9 cellular contexts compared by ENCODE assay signal in genomic region chr1:152036316-152037216, GRCh38. TPM values are rescaled to one million over a fixed set of nuclear protein-coding genes. Genes with fewer than 3 reads are reported as not detected.
DNase-seq lines count a peak whose midpoint lies in the region; ATAC-seq, FAIRE-seq and TF ChIP-seq lines count a peak whose summit lies in the region.
"Had no signal": no experiment of that assay in that cellular context is flagged by ENCODE, and none has a peak within 500 bp of the region (broad histone marks: within the 10 kb centered on the region; RNA-seq: fewer than 3 reads in every experiment).

Gene S100A11 (minus strand): TSS chr1:152037004. CDS start chr1:152036915, 89 bp downstream.

- no peaks in the 10 kb centered on the region for H3K9me3 ChIP-seq in MG63

- peaks cover 2% of the 10 kb centered on the region; the same call in 1 of the 2 replicates for H3K27me3 ChIP-seq in MG63
- H3K27me3 ChIP-seq in bronchial epithelial cell (ENCODE audit: control insufficient read depth, insufficient read depth, low read length): no peaks in the 10 kb centered on the region

- FAIRE-seq in bronchial epithelial cell (lab: Jason Lieb, UNC): no peak
- FAIRE-seq: endometrium had no signal

- CTCF ChIA-PET in activated B cell treated with CpG ODN at 0.5 μM for 24 hours (lab: Charles Lee): no interaction called here

- H3K4me3 Mint-ChIP-seq in activated B cell treated with CpG ODN at 0.5 μM for 24 hours: peak within 1 kb of the TSS; percentile 92

- TF ChIP-seq CTCF in activated B cell treated with CpG ODN at 0.5 μM for 24 hours (IDR thresholded peaks at IDR 0.05): no peak
- TF ChIP-seq CTCF in bronchial epithelial cell (IDR thresholded peaks at IDR 0.05; ENCODE audit: insufficient read depth, low read length, severe bottlenecking): no peak

- DNase-seq in C1 segment of cervical spinal cord (lab: John Stamatoyannopoulos, UW) (peak in 10 of 14 donors; percentile 7 to 58 (median 32)), MG63 (peak; percentile 97), activated B cell treated with CpG ODN at 0.5 μM for 24 hours (peak; percentile 64), bronchial epithelial cell (ENCODE audit: low read depth) (peak; percentile 73), iris pigment epithelial cell (ENCODE audit: low read depth) (peak; percentile 93), COR-L47 (lab: John Stamatoyannopoulos, UW) (no peak)
- peak; percentile 54 to 66 for DNase-seq in stimulated activated CD4-positive, alpha-beta T cell treated with anti-CD3 and anti-CD28 coated beads, Interleukin-15, amount 100 ng/mL, for 1 hour (ENCODE audit: low read depth in 1 of 2, low spot score in 1 of 2)

- POLR2A ChIA-PET in activated B cell treated with CpG ODN at 0.5 μM for 24 hours (lab: Charles Lee): interaction anchor here (0.6 to 3.6 kb wide), 7 partner anchors 11 to 975 kb away, joined by 3 to 47 read pairs (median 3); partner anchors contain the start of genes MRPL9, POGZ and THEM4

- no peaks in the 10 kb centered on the region for H3K9me3 Mint-ChIP-seq in activated B cell treated with CpG ODN at 0.5 μM for 24 hours

- peak within 1 kb of the TSS; percentile 88 for H3K27ac Mint-ChIP-seq in activated B cell treated with CpG ODN at 0.5 μM for 24 hours

- intact Hi-C loops in activated B cell treated with CpG ODN at 0.5 μM for 24 hours (cut with micrococcal nuclease): loop anchor here (1.0 kb wide), 1 partner anchor 12 kb away; no protein-coding TSS in a partner anchor

- peaks cover 38% of the 10 kb centered on the region for H3K4me1 Mint-ChIP-seq in activated B cell treated with CpG ODN at 0.5 μM for 24 hours

- ATAC-seq in GM21390 (IDR thresholded peaks at IDR 0.05; ENCODE audit: unreplicated experiment): peak; percentile 49
- peak; percentile 78 for ATAC-seq in activated B cell treated with CpG ODN at 0.5 μM for 24 hours (ENCODE audit: low read depth)

- no peaks in the 10 kb centered on the region for H3K27me3 Mint-ChIP-seq in activated B cell treated with CpG ODN at 0.5 μM for 24 hours

- H3K4me3 ChIP-seq in MG63 (peak within 1 kb of the TSS; percentile 69), bronchial epithelial cell (ENCODE audit: low read depth, low read length) (peak within 1 kb of the TSS; percentile 84)

- peaks cover 27% of the 10 kb centered on the region for H3K36me3 Mint-ChIP-seq in activated B cell treated with CpG ODN at 0.5 μM for 24 hours (ENCODE audit: low read depth)

- H3K36me3 ChIP-seq in MG63: peaks cover 37% of the 10 kb centered on the region
- peaks cover 25% of the 10 kb centered on the region for H3K36me3 ChIP-seq in bronchial epithelial cell (ENCODE audit: control insufficient read depth, insufficient read depth, low read length)

RNA-seq across cellular contexts. Expression of gene S100A11, which starts in this region (rescaled TPM):
- total RNA-seq in MG63 (2014; rRNA removed; shearing (Covaris generic); ENCODE audit: low replicate concordance): 347 and 507 TPM in 2 replicates
- total RNA-seq in activated B cell treated with CpG ODN at 0.5 μM for 24 hours (65.6 and 71.2 TPM in 2 replicates), bronchial epithelial cell (58.7 and 151 TPM in 2 replicates)
